Comparison of ENCODE assay signal across 9 cellular contexts in genomic region chr4:127788517-127788916, GRCh38. TPM values are rescaled to one million over a fixed set of nuclear protein-coding genes. Genes with fewer than 3 reads are reported as not detected.
DNase-seq lines count a peak whose midpoint lies in the region; ATAC-seq and TF ChIP-seq lines count a peak whose summit lies in the region.
"Had no signal": no experiment of that assay in that cellular context is flagged by ENCODE, and none has a peak within 500 bp of the region (broad histone marks: within the 10 kb centered on the region; RNA-seq: fewer than 3 reads in every experiment).

No MANE protein-coding gene starts in this region.

- H3K4me3 Mint-ChIP-seq in Calu3 (ENCODE audit: low read depth, unreplicated experiment) = no peak overlapping the region
- H3K4me3 Mint-ChIP-seq in activated T-cell treated with anti-CD3 and anti-CD28 coated beads, Interleukin-2, amount 50 U/mL, for 4 hours = no peak overlapping the region

- intact Hi-C loops in Calu3 (cut with micrococcal nuclease; ENCODE audit: unreplicated experiment) (no loop called here), dorsolateral prefrontal cortex (cut with DNase I) (loop anchor here (10.0 kb wide), 2 partner anchors 96 to 176 kb away; partner anchors contain the start of genes ABHD18 (in 2 of the 2), MFSD8 (in 2 of the 2) and PLK4 (in 1 of the 2))

- H3K4me3 ChIP-seq in fibroblast of mammary gland (ENCODE audit: control insufficient read depth, low read depth, low read length) (no peak overlapping the region), dorsolateral prefrontal cortex (no peak overlapping the region)

- DNase-seq in Calu3 = peak; percentile 4
- peak; percentile 16 for DNase-seq in M059J (ENCODE audit: low read depth)
- DNase-seq in fibroblast of mammary gland (ENCODE audit: low read depth) = peak; percentile 12
- DNase-seq in activated T-cell treated with anti-CD3 and anti-CD28 coated beads, Interleukin-2, amount 50 U/mL, for 4 hours = no peak
- DNase-seq in dorsolateral prefrontal cortex = no peak
- no peak for DNase-seq in NCI-H2171 treated with DMSO at 0.1 percent for 48 hours (lab: John Stamatoyannopoulos, UW)
- no peak for DNase-seq in NK-92 treated with Interleukin-12 subunit alpha and Interleukin-12 subunit beta, amount 100 ng/mL, for 24 hours (lab: John Stamatoyannopoulos, UW)
- DNase-seq: activated naive CD4-positive, alpha-beta T cell treated with anti-CD3 and anti-CD28 coated beads, Interleukin-2, amount 50 U/mL, for 16 hours had no signal

- CTCF ChIA-PET in Calu3 (lab: Charles Lee) = interaction anchor here (0.6 to 0.9 kb wide), 2 partner anchors 66 to 166 kb away, joined by 3 read pairs; no protein-coding TSS in a partner anchor

- TF ChIP-seq CTCF in Calu3 (IDR thresholded peaks at IDR 0.05; ENCODE audit: unreplicated experiment) (no peak), fibroblast of mammary gland (conservative IDR thresholded peaks at IDR 0.05; ENCODE audit: control insufficient read depth, insufficient read depth, low read depth, low read length) (peak; percentile 40), dorsolateral prefrontal cortex (IDR thresholded peaks at IDR 0.05 in 54 of 56, conservative IDR thresholded peaks at IDR 0.05 in 2 of 56; ENCODE audit: low read depth in 1 of 56, partially characterized antibody in 56 of 56) (peak in 20 of 56 donors; percentile 10 to 44 (median 22))

- H3K27ac ChIP-seq in dorsolateral prefrontal cortex = no peak overlapping the region

- no peak overlapping the region for H3K27ac Mint-ChIP-seq in Calu3 (ENCODE audit: unreplicated experiment)

- no peaks in the 10 kb centered on the region for H3K27me3 Mint-ChIP-seq in Calu3 (ENCODE audit: unreplicated experiment)
- H3K27me3 Mint-ChIP-seq in activated T-cell treated with anti-CD3 and anti-CD28 coated beads, Interleukin-2, amount 50 U/mL, for 4 hours (ENCODE audit: low read depth) = peaks cover 38% of the 10 kb centered on the region

- no peaks in the 10 kb centered on the region for H3K27me3 ChIP-seq in dorsolateral prefrontal cortex

- peak; percentile 43 for ATAC-seq in GM21423 (IDR thresholded peaks at IDR 0.05; ENCODE audit: unreplicated experiment)
- no peak for ATAC-seq in activated T-cell treated with anti-CD3 and anti-CD28 coated beads, Interleukin-2, amount 50 U/mL, for 4 hours

- peaks cover 11% of the 10 kb centered on the region for H3K36me3 Mint-ChIP-seq in Calu3 (ENCODE audit: insufficient read depth, unreplicated experiment)
- no peaks in the 10 kb centered on the region for H3K36me3 Mint-ChIP-seq in activated T-cell treated with anti-CD3 and anti-CD28 coated beads, Interleukin-2, amount 50 U/mL, for 4 hours (ENCODE audit: insufficient read depth)

- peaks cover 8% of the 10 kb centered on the region for H3K4me1 Mint-ChIP-seq in Calu3 (ENCODE audit: low read depth, unreplicated experiment)
- no peaks in the 10 kb centered on the region for H3K4me1 Mint-ChIP-seq in activated T-cell treated with anti-CD3 and anti-CD28 coated beads, Interleukin-2, amount 50 U/mL, for 4 hours (ENCODE audit: low read depth)

- H3K9me3 Mint-ChIP-seq in Calu3 (ENCODE audit: low read depth, unreplicated experiment) = no peaks in the 10 kb centered on the region
- H3K9me3 Mint-ChIP-seq in activated T-cell treated with anti-CD3 and anti-CD28 coated beads, Interleukin-2, amount 50 U/mL, for 4 hours = no peaks in the 10 kb centered on the region

- BruUV-seq in Calu3 (replicated peaks; lab: Mats Ljungman, UMichigan) = no TSS peak

RNA-seq across cellular contexts. Expression of gene HSPA4L, which starts 6.4 kb away (rescaled TPM):
- total RNA-seq in Calu3 (2022) (16.4 and 17.8 TPM in 2 replicates), dorsolateral prefrontal cortex (100 to 1,000 TPM in 7 of 120 experiments, 10 to 100 TPM in 113; 22.6 to 133 (median 58.3) TPM)
- total RNA-seq in M059J (2014; rRNA removed; shearing (Covaris generic)) = 1.2 and 5.5 TPM in 2 replicates
- under 1 TPM; 0.08 to 0.30 (median 0.27) TPM for total RNA-seq in activated T-cell treated with anti-CD3 and anti-CD28 coated beads, Interleukin-2, amount 50 U/mL, for 4 hours

RNA-seq across cellular contexts. Expression of gene SLC25A31, which starts 58.3 kb away (rescaled TPM):
- not detected in 2 replicates for total RNA-seq in Calu3 (2022)
- not detected in 2 replicates for total RNA-seq in M059J (2014; rRNA removed; shearing (Covaris generic))
- total RNA-seq in activated T-cell treated with anti-CD3 and anti-CD28 coated beads, Interleukin-2, amount 50 U/mL, for 4 hours = not detected
- total RNA-seq in dorsolateral prefrontal cortex = under 1 TPM in 17 of 120 experiments, not detected in 103; 0.25 to 0.55 (median 0.37) TPM

Comparison
In these comparisons a context has a peak if more than half of its experiments do, and no peak if none do; other contexts are left out.
1. DNase-seq: peak in Calu3 (single experiment), M059J (single experiment) and fibroblast of mammary gland (single experiment); none in activated T-cell treated with anti-CD3 and anti-CD28 coated beads, Interleukin-2, amount 50 U/mL, for 4 hours (single experiment), dorsolateral prefrontal cortex (0 of 10), NCI-H2171 treated with DMSO at 0.1 percent for 48 hours (single experiment) and NK-92 treated with Interleukin-12 subunit alpha and Interleukin-12 subunit beta, amount 100 ng/mL, for 24 hours (single experiment).